1 cellular context compared by ENCODE assay signal in genomic region chr10:93471110-93471651, GRCh38.
TF ChIP-seq lines count a peak whose summit lies in the region.

No MANE protein-coding gene starts in this region.

TF ChIP-seq in HepG2, 621 proteins besides CTCF, POLR2A, EP300 and RAD21:
- TF ChIP-seq ZSCAN22 (CRISPR knock-in tag; IDR thresholded peaks at IDR 0.05) (no peak), FOSL2 (CRISPR knock-in tag; IDR thresholded peaks at IDR 0.05) (peak; percentile 85), ZMYM2 (CRISPR knock-in tag; IDR thresholded peaks at IDR 0.05) (no peak)
